In genomic region chr1:74650561-74650960, GRCh38 we compare ENCODE assay signal across 20 cellular contexts. TPM values are rescaled to one million over a fixed set of nuclear protein-coding genes. Genes with fewer than 3 reads are reported as not detected.
A peak's percentile ranks its signal among the peaks of the same experiment; 100 is the strongest.
DNase-seq lines count a peak whose midpoint lies in the region; ATAC-seq and TF ChIP-seq lines count a peak whose summit lies in the region.
"Had no signal": no experiment of that assay in that cellular context is flagged by ENCODE, and none has a peak within 500 bp of the region (broad histone marks: within the 10 kb centered on the region; RNA-seq: fewer than 3 reads in every experiment).

No MANE protein-coding gene starts in this region.

- H3K4me3 ChIP-seq in A673 (ENCODE audit: low read depth, low read length, poor library complexity, severe bottlenecking) (no peak overlapping the region), HFF-Myc (replicated peaks; ENCODE audit: low read depth, low read length) (no peak overlapping the region)
- H3K4me3 ChIP-seq: A549, hepatocyte, K562, stomach had no signal

- POLR2A ChIA-PET in A673 (lab: Charles Lee; ENCODE audit: low non-redundant PET): no interaction called here

- no peaks in the 10 kb centered on the region for H3K27me3 Mint-ChIP-seq in activated naive CD8-positive, alpha-beta T cell treated with anti-CD3 and anti-CD28 coated beads for 36 hours
- H3K27me3 Mint-ChIP-seq: activated CD4-positive, alpha-beta T cell treated with anti-CD3 and anti-CD28 coated beads, Interleukin-2, amount 10 ng/mL, durations not matched to agents 7 days and 5 days; activated naive CD4-positive, alpha-beta T cell treated with anti-CD3 and anti-CD28 coated beads, Interleukin-2, amount 50 U/mL, for 24 hours had no signal

- H3K36me3 ChIP-seq in A673 (ENCODE audit: insufficient read depth, low read length, poor library complexity, severe bottlenecking): no peaks in the 10 kb centered on the region
- H3K36me3 ChIP-seq: stomach had no signal

- H3K9me3 Mint-ChIP-seq in activated naive CD8-positive, alpha-beta T cell treated with anti-CD3 and anti-CD28 coated beads for 36 hours: no peaks in the 10 kb centered on the region
- H3K9me3 Mint-ChIP-seq: activated CD4-positive, alpha-beta T cell treated with anti-CD3 and anti-CD28 coated beads, Interleukin-2, amount 10 ng/mL, durations not matched to agents 7 days and 5 days; activated naive CD4-positive, alpha-beta T cell treated with anti-CD3 and anti-CD28 coated beads, Interleukin-2, amount 50 U/mL, for 24 hours; mesothelial cell of epicardium had no signal

- no peaks in the 10 kb centered on the region for H3K9me3 ChIP-seq in A673 (ENCODE audit: low read depth, low read length, poor library complexity, severe bottlenecking)
- H3K9me3 ChIP-seq: A549, stomach had no signal

- CTCF ChIA-PET in A673 (lab: Charles Lee): no interaction called here

- no peaks in the 10 kb centered on the region for H3K27me3 ChIP-seq in A673 (replicated peaks; ENCODE audit: insufficient read depth, low read depth, low read length, poor library complexity)
- H3K27me3 ChIP-seq: hepatocyte, stomach had no signal

- no peaks in the 10 kb centered on the region for H3K36me3 Mint-ChIP-seq in activated naive CD8-positive, alpha-beta T cell treated with anti-CD3 and anti-CD28 coated beads for 36 hours
- H3K36me3 Mint-ChIP-seq: activated naive CD4-positive, alpha-beta T cell treated with anti-CD3 and anti-CD28 coated beads, Interleukin-2, amount 50 U/mL, for 24 hours; CD8-positive, alpha-beta memory T cell; mesothelial cell of epicardium had no signal

- no TSS peak for BruUV-seq in A673 (replicated peaks; lab: Mats Ljungman, UMichigan)

- no peaks in the 10 kb centered on the region for H3K4me1 Mint-ChIP-seq in activated naive CD8-positive, alpha-beta T cell treated with anti-CD3 and anti-CD28 coated beads for 36 hours
- H3K4me1 Mint-ChIP-seq: activated CD4-positive, alpha-beta T cell treated with anti-CD3 and anti-CD28 coated beads, Interleukin-2, amount 10 ng/mL, durations not matched to agents 7 days and 5 days; activated naive CD4-positive, alpha-beta T cell treated with anti-CD3 and anti-CD28 coated beads, Interleukin-2, amount 50 U/mL, for 24 hours; CD8-positive, alpha-beta memory T cell had no signal

- H3K27ac ChIP-seq in A673 (ENCODE audit: low read depth, low read length, poor library complexity, severe bottlenecking): no peak overlapping the region
- H3K27ac ChIP-seq: A549, hepatocyte, stomach had no signal

- DNase-seq in A673 (ENCODE audit: low spot score): peak; percentile 27
- DNase-seq in HFF-Myc (ENCODE audit: extremely low read depth, low read depth): peak; percentile 41
- DNase-seq in SW480 (ENCODE audit: low spot score): peak; percentile 3
- DNase-seq in glomerular visceral epithelial cell (ENCODE audit: extremely low spot score): peak; percentile 75
- DNase-seq in activated naive CD8-positive, alpha-beta T cell treated with anti-CD3 and anti-CD28 coated beads for 36 hours: no peak
- DNase-seq: activated CD4-positive, alpha-beta T cell treated with anti-CD3 and anti-CD28 coated beads, Interleukin-2, amount 10 ng/mL, durations not matched to agents 7 days and 5 days; CD8-positive, alpha-beta memory T cell; NCI-H1092 treated with DMSO at 0.1 percent for 48 hours; NCI-H2171; stomach had no signal

- no peaks in the 10 kb centered on the region for H3K4me1 ChIP-seq in A673 (ENCODE audit: insufficient read depth, low read length, poor library complexity, severe bottlenecking)
- H3K4me1 ChIP-seq: A549, stomach had no signal

- ATAC-seq in HG03469 (IDR thresholded peaks at IDR 0.05; ENCODE audit: unreplicated experiment): no peak
- ATAC-seq in HG03039 (IDR thresholded peaks at IDR 0.05; ENCODE audit: unreplicated experiment): no peak
- no peak for ATAC-seq in HG03520 (IDR thresholded peaks at IDR 0.05; ENCODE audit: unreplicated experiment)
- ATAC-seq: A549, K562 had no signal

- no peak for TF ChIP-seq CTCF in A673 (conservative IDR thresholded peaks at IDR 0.05; ENCODE audit: low read depth, low read length)
- TF ChIP-seq CTCF in HFF-Myc (IDR thresholded peaks at IDR 0.05; ENCODE audit: low read depth, low read length, missing control alignments): no peak

- no peak overlapping the region for H3K4me3 Mint-ChIP-seq in activated naive CD8-positive, alpha-beta T cell treated with anti-CD3 and anti-CD28 coated beads for 36 hours
- H3K4me3 Mint-ChIP-seq: activated CD4-positive, alpha-beta T cell treated with anti-CD3 and anti-CD28 coated beads, Interleukin-2, amount 10 ng/mL, durations not matched to agents 7 days and 5 days; activated naive CD4-positive, alpha-beta T cell treated with anti-CD3 and anti-CD28 coated beads, Interleukin-2, amount 50 U/mL, for 24 hours; CD8-positive, alpha-beta memory T cell; mesothelial cell of epicardium had no signal

- H3K27ac Mint-ChIP-seq in activated naive CD8-positive, alpha-beta T cell treated with anti-CD3 and anti-CD28 coated beads for 36 hours: no peak overlapping the region
- H3K27ac Mint-ChIP-seq: activated CD4-positive, alpha-beta T cell treated with anti-CD3 and anti-CD28 coated beads, Interleukin-2, amount 10 ng/mL, durations not matched to agents 7 days and 5 days; activated naive CD4-positive, alpha-beta T cell treated with anti-CD3 and anti-CD28 coated beads, Interleukin-2, amount 50 U/mL, for 24 hours; CD8-positive, alpha-beta memory T cell; mesothelial cell of epicardium had no signal

- intact Hi-C loops in A673 (cut with micrococcal nuclease; ENCODE audit: unreplicated experiment): no loop called here

RNA-seq across cellular contexts. Expression of gene ERICH3, which starts 23.0 kb away (rescaled TPM):
- not detected in 2 replicates for total RNA-seq in A673 (2021)
- not detected for total RNA-seq in activated naive CD8-positive, alpha-beta T cell treated with anti-CD3 and anti-CD28 coated beads for 36 hours
- total RNA-seq: activated CD4-positive, alpha-beta T cell treated with anti-CD3 and anti-CD28 coated beads, Interleukin-2, amount 10 ng/mL, durations not matched to agents 7 days and 5 days; CD8-positive, alpha-beta memory T cell; G401; K562; mesothelial cell of epicardium; ureter had no signal
